ENCODE assay signal across 10 cellular contexts in genomic region chr1:59718064-59718988, GRCh38.
DNase-seq lines count a peak whose midpoint lies in the region; ATAC-seq and TF ChIP-seq lines count a peak whose summit lies in the region.
"Had no signal": no experiment of that assay in that cellular context is flagged by ENCODE, and none has a peak within 500 bp of the region (broad histone marks: within the 10 kb centered on the region; RNA-seq: fewer than 3 reads in every experiment).

No MANE protein-coding gene starts in this region.

- peaks cover 14% of the 10 kb centered on the region for H3K4me1 Mint-ChIP-seq in endothelial cell (ENCODE audit: unreplicated experiment)

- H3K9me3 Mint-ChIP-seq in endothelial cell (ENCODE audit: unreplicated experiment), result no peaks in the 10 kb centered on the region

- peaks cover 8% of the 10 kb centered on the region for H3K36me3 Mint-ChIP-seq in endothelial cell (ENCODE audit: low read depth, unreplicated experiment)

- no peak overlapping the region for H3K27ac ChIP-seq in osteoblast (ENCODE audit: low read depth, low read length)
- H3K27ac ChIP-seq: RWPE1 had no signal

- no peak for TF ChIP-seq POLR2A in NB4 (IDR thresholded peaks at IDR 0.05; ENCODE audit: extremely low read depth, insufficient read length)

- ATAC-seq in HG02610 (IDR thresholded peaks at IDR 0.05; ENCODE audit: unreplicated experiment), result no peak

- no peaks in the 10 kb centered on the region for H3K79me2 ChIP-seq in osteoblast (ENCODE audit: insufficient read depth, low read length)

- H2AFZ ChIP-seq in osteoblast (ENCODE audit: low read length), result no peak overlapping the region

- no peaks in the 10 kb centered on the region for H4K20me1 ChIP-seq in osteoblast (ENCODE audit: insufficient read depth, low read length)

- DNase-seq in GM12864 (ENCODE audit: low read depth), result no peak
- DNase-seq in NB4 (ENCODE audit: low read depth), result peak; percentile 34
- no peak for DNase-seq in endothelial cell (ENCODE audit: low spot score)
- no peak for DNase-seq in osteoblast (ENCODE audit: insufficient read length, low spot score, missing footprints)
- DNase-seq in putamen (ENCODE audit: low spot score), result no peak
- no peak for DNase-seq in nucleus accumbens (lab: John Stamatoyannopoulos, UW)
- no peak for DNase-seq in NCI-H146 treated with DMSO at 0.1 percent for 48 hours (lab: John Stamatoyannopoulos, UW; ENCODE audit: unreplicated experiment)
- DNase-seq: small intestine had no signal

- peaks cover 5% of the 10 kb centered on the region for H3K27me3 Mint-ChIP-seq in endothelial cell (ENCODE audit: unreplicated experiment)

- peak overlapping the region; percentile 91 for H3K27ac Mint-ChIP-seq in endothelial cell (ENCODE audit: unreplicated experiment)

- no peak overlapping the region for H3K4me2 ChIP-seq in osteoblast (ENCODE audit: insufficient read depth, low read length)

- no peaks in the 10 kb centered on the region for H3K36me3 ChIP-seq in osteoblast (ENCODE audit: insufficient read depth, low read length)

- H3K4me3 ChIP-seq in GM12864 (ENCODE audit: low read depth, low read length), result no peak overlapping the region
- no peak overlapping the region for H3K4me3 ChIP-seq in NB4 (ENCODE audit: low read depth, low read length)
- no peak overlapping the region for H3K4me3 ChIP-seq in osteoblast (ENCODE audit: insufficient read depth, low read length)

- peak; percentile 32 for TF ChIP-seq CTCF in GM12864 (IDR thresholded peaks at IDR 0.05; ENCODE audit: low read depth, low read length, missing control alignments)
- no peak for TF ChIP-seq CTCF in NB4 (IDR thresholded peaks at IDR 0.05; ENCODE audit: low read depth, low read length)
- TF ChIP-seq CTCF in endothelial cell (IDR thresholded peaks at IDR 0.05; ENCODE audit: unreplicated experiment), result peak; percentile 36
- peak; percentile 39 for TF ChIP-seq CTCF in osteoblast (IDR thresholded peaks at IDR 0.05; ENCODE audit: extremely low read depth, low read depth, low read length)

- H3K4me1 ChIP-seq in osteoblast (ENCODE audit: insufficient read depth, low read length), result no peaks in the 10 kb centered on the region

- no peak overlapping the region for H3K4me3 Mint-ChIP-seq in endothelial cell (ENCODE audit: unreplicated experiment)

- no peaks in the 10 kb centered on the region for H3K27me3 ChIP-seq in osteoblast (ENCODE audit: insufficient read depth, low read length)

- H3K9me3 ChIP-seq in osteoblast (ENCODE audit: low read depth, low read length), result no peaks in the 10 kb centered on the region
